Comparison of ENCODE assay signal across 1 cellular context in the genomic region with DNA sequence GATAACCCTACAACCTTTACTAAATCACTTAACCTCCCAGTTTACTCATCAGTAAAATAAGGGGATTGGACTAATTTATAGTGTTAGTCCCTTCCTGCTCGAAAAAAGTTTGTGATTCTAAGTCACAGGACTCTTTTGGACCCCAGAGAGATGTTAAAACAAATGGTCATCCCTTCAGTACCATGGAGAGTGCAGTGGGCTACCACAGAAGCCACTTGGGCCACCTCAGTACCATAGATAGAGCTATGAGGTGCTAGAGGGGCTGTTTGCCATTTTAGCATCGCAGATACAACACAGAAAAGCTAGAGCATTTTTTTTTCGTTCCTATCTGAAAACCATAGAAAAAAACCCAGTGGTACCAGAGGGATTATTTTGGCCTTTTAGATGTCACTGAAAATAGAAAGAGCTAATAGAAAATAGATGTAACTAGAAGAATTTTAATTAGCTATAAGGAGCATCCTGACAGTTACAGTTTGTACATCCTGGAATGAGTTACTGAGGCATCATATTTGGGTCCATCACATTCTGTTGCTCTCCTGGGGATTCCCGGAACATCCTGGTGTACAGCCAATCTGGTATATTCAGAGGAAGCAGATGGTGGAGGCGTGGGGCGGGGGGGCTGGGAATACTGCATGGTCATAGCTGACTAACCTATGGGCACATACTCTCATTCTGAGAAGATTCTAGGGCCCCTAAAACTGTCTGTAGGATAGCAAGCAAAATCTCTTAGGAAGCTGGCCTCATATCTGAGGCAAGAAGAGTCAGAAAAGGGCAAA.
TF ChIP-seq lines count a peak whose summit lies in the region.

No MANE protein-coding gene starts in this region.

TF ChIP-seq in K562, 482 proteins besides CTCF, POLR2A, EP300 and RAD21 (continues in another document):
- TF ChIP-seq HEY1 (CRISPR knock-in tag; IDR thresholded peaks at IDR 0.05; ENCODE audit: borderline replicate concordance) (no peak), PRMT5 (CRISPR knock-in tag; IDR thresholded peaks at IDR 0.05) (peak; percentile 66; the same call in 1 of the 2 replicates), ARHGAP35 (IDR thresholded peaks at IDR 0.05; ENCODE audit: partially characterized antibody) (no peak), MAZ (CRISPR knock-in tag; conservative IDR thresholded peaks at IDR 0.05 in 1 of 2, IDR thresholded peaks at IDR 0.05 in 1 of 2) (peak in 1 of 2 experiments; percentile 53; a peak in 1 of 4 replicates), SETDB1 (IDR thresholded peaks at IDR 0.05; ENCODE audit: low read length) (no peak), ZBTB9 (CRISPR knock-in tag; IDR thresholded peaks at IDR 0.05) (peak; percentile 96), SIN3A (IDR thresholded peaks at IDR 0.05; ENCODE audit: borderline replicate concordance in 2 of 2, control insufficient read depth in 1 of 2, low read depth in 2 of 2, low read length in 2 of 2) (peak in 1 of 2 experiments; percentile 59; a peak in 1 of 4 replicates), DMBX1 (CRISPR knock-in tag; IDR thresholded peaks at IDR 0.05; ENCODE audit: borderline replicate concordance) (peak; percentile 37; the same call in 1 of the 2 replicates), NCOA6 (IDR thresholded peaks at IDR 0.05) (peak; percentile 52; the same call in 1 of the 2 replicates), NR3C1 (CRISPR knock-in tag; IDR thresholded peaks at IDR 0.05) (no peak), NCOA1 (IDR thresholded peaks at IDR 0.05; ENCODE audit: low read depth) (peak; percentile 41; the same call in 1 of the 2 replicates), MIER1 (IDR thresholded peaks at IDR 0.05; ENCODE audit: low read depth) (peak; percentile 91), PHTF2 (CRISPR knock-in tag; IDR thresholded peaks at IDR 0.05) (no peak)
- TF ChIP-seq, protein P1, sequence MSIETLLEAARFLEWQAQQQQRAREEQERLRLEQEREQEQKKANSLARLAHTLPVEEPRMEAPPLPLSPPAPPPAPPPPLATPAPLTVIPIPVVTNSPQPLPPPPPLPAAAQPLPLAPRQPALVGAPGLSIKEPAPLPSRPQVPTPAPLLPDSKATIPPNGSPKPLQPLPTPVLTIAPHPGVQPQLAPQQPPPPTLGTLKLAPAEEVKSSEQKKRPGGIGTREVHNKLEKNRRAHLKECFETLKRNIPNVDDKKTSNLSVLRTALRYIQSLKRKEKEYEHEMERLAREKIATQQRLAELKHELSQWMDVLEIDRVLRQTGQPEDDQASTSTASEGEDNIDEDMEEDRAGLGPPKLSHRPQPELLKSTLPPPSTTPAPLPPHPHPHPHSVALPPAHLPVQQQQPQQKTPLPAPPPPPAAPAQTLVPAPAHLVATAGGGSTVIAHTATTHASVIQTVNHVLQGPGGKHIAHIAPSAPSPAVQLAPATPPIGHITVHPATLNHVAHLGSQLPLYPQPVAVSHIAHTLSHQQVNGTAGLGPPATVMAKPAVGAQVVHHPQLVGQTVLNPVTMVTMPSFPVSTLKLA (conservative IDR thresholded peaks at IDR 0.05) = 0 out of 4 replicates have a peak, but pooled peaks of 1 of the 2 experiments have one; percentile 19
- TF ChIP-seq, protein P2, sequence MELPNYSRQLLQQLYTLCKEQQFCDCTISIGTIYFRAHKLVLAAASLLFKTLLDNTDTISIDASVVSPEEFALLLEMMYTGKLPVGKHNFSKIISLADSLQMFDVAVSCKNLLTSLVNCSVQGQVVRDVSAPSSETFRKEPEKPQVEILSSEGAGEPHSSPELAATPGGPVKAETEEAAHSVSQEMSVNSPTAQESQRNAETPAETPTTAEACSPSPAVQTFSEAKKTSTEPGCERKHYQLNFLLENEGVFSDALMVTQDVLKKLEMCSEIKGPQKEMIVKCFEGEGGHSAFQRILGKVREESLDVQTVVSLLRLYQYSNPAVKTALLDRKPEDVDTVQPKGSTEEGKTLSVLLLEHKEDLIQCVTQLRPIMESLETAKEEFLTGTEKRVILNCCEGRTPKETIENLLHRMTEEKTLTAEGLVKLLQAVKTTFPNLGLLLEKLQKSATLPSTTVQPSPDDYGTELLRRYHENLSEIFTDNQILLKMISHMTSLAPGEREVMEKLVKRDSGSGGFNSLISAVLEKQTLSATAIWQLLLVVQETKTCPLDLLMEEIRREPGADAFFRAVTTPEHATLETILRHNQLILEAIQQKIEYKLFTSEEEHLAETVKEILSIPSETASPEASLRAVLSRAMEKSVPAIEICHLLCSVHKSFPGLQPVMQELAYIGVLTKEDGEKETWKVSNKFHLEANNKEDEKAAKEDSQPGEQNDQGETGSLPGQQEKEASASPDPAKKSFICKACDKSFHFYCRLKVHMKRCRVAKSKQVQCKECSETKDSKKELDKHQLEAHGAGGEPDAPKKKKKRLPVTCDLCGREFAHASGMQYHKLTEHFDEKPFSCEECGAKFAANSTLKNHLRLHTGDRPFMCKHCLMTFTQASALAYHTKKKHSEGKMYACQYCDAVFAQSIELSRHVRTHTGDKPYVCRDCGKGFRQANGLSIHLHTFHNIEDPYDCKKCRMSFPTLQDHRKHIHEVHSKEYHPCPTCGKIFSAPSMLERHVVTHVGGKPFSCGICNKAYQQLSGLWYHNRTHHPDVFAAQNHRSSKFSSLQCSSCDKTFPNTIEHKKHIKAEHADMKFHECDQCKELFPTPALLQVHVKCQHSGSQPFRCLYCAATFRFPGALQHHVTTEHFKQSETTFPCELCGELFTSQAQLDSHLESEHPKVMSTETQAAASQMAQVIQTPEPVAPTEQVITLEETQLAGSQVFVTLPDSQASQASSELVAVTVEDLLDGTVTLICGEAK (IDR thresholded peaks at IDR 0.05) = peak; percentile 47; the same call in 1 of the 2 replicates
- TF ChIP-seq, protein P2 (CRISPR knock-in tag; IDR thresholded peaks at IDR 0.05) = no peak
- TF ChIP-seq, protein P3, sequence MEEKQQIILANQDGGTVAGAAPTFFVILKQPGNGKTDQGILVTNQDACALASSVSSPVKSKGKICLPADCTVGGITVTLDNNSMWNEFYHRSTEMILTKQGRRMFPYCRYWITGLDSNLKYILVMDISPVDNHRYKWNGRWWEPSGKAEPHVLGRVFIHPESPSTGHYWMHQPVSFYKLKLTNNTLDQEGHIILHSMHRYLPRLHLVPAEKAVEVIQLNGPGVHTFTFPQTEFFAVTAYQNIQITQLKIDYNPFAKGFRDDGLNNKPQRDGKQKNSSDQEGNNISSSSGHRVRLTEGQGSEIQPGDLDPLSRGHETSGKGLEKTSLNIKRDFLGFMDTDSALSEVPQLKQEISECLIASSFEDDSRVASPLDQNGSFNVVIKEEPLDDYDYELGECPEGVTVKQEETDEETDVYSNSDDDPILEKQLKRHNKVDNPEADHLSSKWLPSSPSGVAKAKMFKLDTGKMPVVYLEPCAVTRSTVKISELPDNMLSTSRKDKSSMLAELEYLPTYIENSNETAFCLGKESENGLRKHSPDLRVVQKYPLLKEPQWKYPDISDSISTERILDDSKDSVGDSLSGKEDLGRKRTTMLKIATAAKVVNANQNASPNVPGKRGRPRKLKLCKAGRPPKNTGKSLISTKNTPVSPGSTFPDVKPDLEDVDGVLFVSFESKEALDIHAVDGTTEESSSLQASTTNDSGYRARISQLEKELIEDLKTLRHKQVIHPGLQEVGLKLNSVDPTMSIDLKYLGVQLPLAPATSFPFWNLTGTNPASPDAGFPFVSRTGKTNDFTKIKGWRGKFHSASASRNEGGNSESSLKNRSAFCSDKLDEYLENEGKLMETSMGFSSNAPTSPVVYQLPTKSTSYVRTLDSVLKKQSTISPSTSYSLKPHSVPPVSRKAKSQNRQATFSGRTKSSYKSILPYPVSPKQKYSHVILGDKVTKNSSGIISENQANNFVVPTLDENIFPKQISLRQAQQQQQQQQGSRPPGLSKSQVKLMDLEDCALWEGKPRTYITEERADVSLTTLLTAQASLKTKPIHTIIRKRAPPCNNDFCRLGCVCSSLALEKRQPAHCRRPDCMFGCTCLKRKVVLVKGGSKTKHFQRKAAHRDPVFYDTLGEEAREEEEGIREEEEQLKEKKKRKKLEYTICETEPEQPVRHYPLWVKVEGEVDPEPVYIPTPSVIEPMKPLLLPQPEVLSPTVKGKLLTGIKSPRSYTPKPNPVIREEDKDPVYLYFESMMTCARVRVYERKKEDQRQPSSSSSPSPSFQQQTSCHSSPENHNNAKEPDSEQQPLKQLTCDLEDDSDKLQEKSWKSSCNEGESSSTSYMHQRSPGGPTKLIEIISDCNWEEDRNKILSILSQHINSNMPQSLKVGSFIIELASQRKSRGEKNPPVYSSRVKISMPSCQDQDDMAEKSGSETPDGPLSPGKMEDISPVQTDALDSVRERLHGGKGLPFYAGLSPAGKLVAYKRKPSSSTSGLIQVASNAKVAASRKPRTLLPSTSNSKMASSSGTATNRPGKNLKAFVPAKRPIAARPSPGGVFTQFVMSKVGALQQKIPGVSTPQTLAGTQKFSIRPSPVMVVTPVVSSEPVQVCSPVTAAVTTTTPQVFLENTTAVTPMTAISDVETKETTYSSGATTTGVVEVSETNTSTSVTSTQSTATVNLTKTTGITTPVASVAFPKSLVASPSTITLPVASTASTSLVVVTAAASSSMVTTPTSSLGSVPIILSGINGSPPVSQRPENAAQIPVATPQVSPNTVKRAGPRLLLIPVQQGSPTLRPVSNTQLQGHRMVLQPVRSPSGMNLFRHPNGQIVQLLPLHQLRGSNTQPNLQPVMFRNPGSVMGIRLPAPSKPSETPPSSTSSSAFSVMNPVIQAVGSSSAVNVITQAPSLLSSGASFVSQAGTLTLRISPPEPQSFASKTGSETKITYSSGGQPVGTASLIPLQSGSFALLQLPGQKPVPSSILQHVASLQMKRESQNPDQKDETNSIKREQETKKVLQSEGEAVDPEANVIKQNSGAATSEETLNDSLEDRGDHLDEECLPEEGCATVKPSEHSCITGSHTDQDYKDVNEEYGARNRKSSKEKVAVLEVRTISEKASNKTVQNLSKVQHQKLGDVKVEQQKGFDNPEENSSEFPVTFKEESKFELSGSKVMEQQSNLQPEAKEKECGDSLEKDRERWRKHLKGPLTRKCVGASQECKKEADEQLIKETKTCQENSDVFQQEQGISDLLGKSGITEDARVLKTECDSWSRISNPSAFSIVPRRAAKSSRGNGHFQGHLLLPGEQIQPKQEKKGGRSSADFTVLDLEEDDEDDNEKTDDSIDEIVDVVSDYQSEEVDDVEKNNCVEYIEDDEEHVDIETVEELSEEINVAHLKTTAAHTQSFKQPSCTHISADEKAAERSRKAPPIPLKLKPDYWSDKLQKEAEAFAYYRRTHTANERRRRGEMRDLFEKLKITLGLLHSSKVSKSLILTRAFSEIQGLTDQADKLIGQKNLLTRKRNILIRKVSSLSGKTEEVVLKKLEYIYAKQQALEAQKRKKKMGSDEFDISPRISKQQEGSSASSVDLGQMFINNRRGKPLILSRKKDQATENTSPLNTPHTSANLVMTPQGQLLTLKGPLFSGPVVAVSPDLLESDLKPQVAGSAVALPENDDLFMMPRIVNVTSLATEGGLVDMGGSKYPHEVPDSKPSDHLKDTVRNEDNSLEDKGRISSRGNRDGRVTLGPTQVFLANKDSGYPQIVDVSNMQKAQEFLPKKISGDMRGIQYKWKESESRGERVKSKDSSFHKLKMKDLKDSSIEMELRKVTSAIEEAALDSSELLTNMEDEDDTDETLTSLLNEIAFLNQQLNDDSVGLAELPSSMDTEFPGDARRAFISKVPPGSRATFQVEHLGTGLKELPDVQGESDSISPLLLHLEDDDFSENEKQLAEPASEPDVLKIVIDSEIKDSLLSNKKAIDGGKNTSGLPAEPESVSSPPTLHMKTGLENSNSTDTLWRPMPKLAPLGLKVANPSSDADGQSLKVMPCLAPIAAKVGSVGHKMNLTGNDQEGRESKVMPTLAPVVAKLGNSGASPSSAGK (IDR thresholded peaks at IDR 0.05) = no peak
